ENCODE assay signal across 8 cellular contexts in the genomic region with DNA sequence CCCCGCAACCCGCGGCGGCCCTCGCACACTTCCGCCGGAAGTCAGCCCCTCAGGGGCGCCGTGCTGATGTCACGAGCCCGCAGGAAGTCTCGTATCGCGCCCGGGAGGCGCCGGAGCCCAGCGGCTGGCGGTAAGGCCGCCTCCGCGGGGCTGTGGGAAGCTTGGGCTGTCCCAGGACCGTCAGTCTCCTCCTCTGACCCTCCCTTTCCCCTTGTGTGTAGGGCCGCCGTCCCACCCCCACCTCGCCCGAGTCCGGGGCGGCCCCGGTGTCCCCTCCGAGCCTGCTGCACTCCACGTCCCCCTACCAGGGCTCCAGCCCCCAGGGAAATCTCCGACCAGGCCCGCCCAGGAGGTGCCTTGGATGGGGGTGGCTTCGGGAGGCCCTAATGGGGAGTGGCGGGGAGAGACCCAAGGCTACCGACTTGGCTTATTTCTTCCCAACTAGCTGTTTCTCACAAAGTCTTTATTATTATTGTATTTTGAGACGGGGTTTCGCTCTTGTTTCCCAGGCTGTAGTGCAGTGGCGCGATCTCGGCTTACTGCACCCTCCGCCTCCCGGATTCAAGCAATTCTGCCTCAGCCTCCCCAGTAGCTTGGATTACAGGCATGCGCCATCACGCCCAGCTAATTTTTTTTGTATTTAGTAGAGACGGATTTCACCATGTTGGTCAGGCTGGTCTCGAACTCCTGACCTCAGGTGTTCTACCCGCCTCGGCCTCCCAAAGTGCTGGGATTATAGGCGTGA. TPM values are rescaled to one million over a fixed set of nuclear protein-coding genes. Genes with fewer than 3 reads are reported as not detected.
DNase-seq lines count a peak whose midpoint lies in the region; ATAC-seq and TF ChIP-seq lines count a peak whose summit lies in the region.

A gene (plus strand): TSS at position 86 of the 745 bp plus-strand sequence. CDS start 3,108 bp downstream, outside the sequence.

- TF ChIP-seq POLR2A in breast epithelium (IDR thresholded peaks at IDR 0.05) = peak; percentile 92

- no peaks in the 10 kb centered on the region for H3K4me1 ChIP-seq in breast epithelium

- H3K27ac Mint-ChIP-seq in immature natural killer cell = peak within 1 kb of the TSS; percentile 86 to 94 (median 88)

- in situ Hi-C loops in ACHN (cut with HindIII; ENCODE audit: low pct_ligation_motif_present, low pct_unique_long_range_greater_than_20kb, low sequenced_read_pairs) = no loop called here

- TF ChIP-seq CTCF in WERI-Rb-1 (IDR thresholded peaks at IDR 0.05; ENCODE audit: low read depth, low read length) = no peak
- TF ChIP-seq CTCF in breast epithelium (IDR thresholded peaks at IDR 0.05) = no peak

- no peaks in the 10 kb centered on the region for H3K9me3 ChIP-seq in WERI-Rb-1 (ENCODE audit: severe bottlenecking)
- no peaks in the 10 kb centered on the region for H3K9me3 ChIP-seq in breast epithelium

- H3K36me3 ChIP-seq in WERI-Rb-1 (peaks cover 27% of the 10 kb centered on the region), breast epithelium (no peaks in the 10 kb centered on the region)

- H3K9me3 Mint-ChIP-seq in immature natural killer cell = no peaks in the 10 kb centered on the region

- ATAC-seq in GM18870 (IDR thresholded peaks at IDR 0.05; ENCODE audit: unreplicated experiment) (peak; percentile 89), HG03108 (IDR thresholded peaks at IDR 0.05; ENCODE audit: unreplicated experiment) (peak; percentile 95)

- H3K27me3 ChIP-seq in WERI-Rb-1 (ENCODE audit: insufficient read depth, low read depth, severe bottlenecking) (no peaks in the 10 kb centered on the region), breast epithelium (no peaks in the 10 kb centered on the region)

- intact Hi-C loops in breast epithelium (cut with DNase I; ENCODE audit: low total_unique reads) = no loop called here

- H3K27me3 Mint-ChIP-seq in immature natural killer cell (ENCODE audit: low read depth in 3 of 3) = peaks cover 5 to 8% (median 6%) of the 10 kb centered on the region in 3 donors

- H3K36me3 Mint-ChIP-seq in immature natural killer cell = peaks cover 12 to 25% (median 17%) of the 10 kb centered on the region in 3 donors

- peak within 1 kb of the TSS; percentile 86 for H3K4me3 ChIP-seq in WERI-Rb-1 (ENCODE audit: low read depth, low read length)
- peak within 1 kb of the TSS; percentile 69 to 75 (median 72) for H3K4me3 ChIP-seq in breast epithelium

- H3K27ac ChIP-seq in WERI-Rb-1 = peak within 1 kb of the TSS; percentile 90
- peak within 1 kb of the TSS; percentile 95 for H3K27ac ChIP-seq in breast epithelium

- H3K4me1 Mint-ChIP-seq in immature natural killer cell = peaks cover 7 to 11% of the 10 kb centered on the region in 2 donors

- peak within 1 kb of the TSS; percentile 84 to 89 (median 87) for H3K4me3 Mint-ChIP-seq in immature natural killer cell

- DNase-seq in ACHN = peak; percentile 95
- peak; percentile 79 for DNase-seq in NCI-H2196 treated with DMSO at 0.1 percent for 48 hours (lab: John Stamatoyannopoulos, UW; ENCODE audit: unreplicated experiment)
- DNase-seq in WERI-Rb-1 = peak; percentile 93
- peak; percentile 53 to 75 for DNase-seq in breast epithelium (ENCODE audit: low spot score in 2 of 2)
- peak; percentile 88 to 91 (median 90) for DNase-seq in immature natural killer cell
- peak; percentile 55 for DNase-seq in smooth muscle cell of the brain vasculature (ENCODE audit: low read depth, low spot score)

RNA-seq across cellular contexts. Expression of the gene that starts here (rescaled TPM):
- total RNA-seq in breast epithelium = 10 to 100 TPM; 43.2 to 60.6 (median 43.3) TPM
- polyA plus RNA-seq in immature natural killer cell = 100 to 1,000 TPM in 1 of 3 donors, 10 to 100 TPM in 2; 60.5 to 135 (median 69.4) TPM

Comparison
In these comparisons a context has a peak if more than half of its experiments do, and no peak if none do; other contexts are left out.
1. Peak in every context shown above with its lines: DNase-seq, ATAC-seq, H3K4me3 ChIP-seq and H3K27ac ChIP-seq.